ENCODE assay signal across 2 cellular contexts in genomic region chr1:113041569-113042335, GRCh38.
A peak's percentile ranks its signal among the peaks of the same experiment; 100 is the strongest.
TF ChIP-seq lines count a peak whose summit lies in the region.

No MANE protein-coding gene starts in this region.

TF ChIP-seq in HEK293, 187 proteins besides CTCF, POLR2A, EP300 and RAD21 (continued from another document):
- TF ChIP-seq PRDM4 (tag by site-specific recombination; IDR thresholded peaks at IDR 0.05) = peak; percentile 36; the same call in 1 of the 2 replicates
- no peak for TF ChIP-seq ZSCAN5A (tag by site-specific recombination; IDR thresholded peaks at IDR 0.05)
- TF ChIP-seq ZSCAN4 (tag by site-specific recombination; IDR thresholded peaks at IDR 0.05) = no peak
- TF ChIP-seq OVOL3 (tag by site-specific recombination; IDR thresholded peaks at IDR 0.05) = no peak

TF ChIP-seq in SK-N-SH treated with all-trans-retinoic acid at 6 μM for 48 hours, 23 proteins besides CTCF, POLR2A, EP300 and RAD21 (continued from another document):
- TF ChIP-seq ZC3H10 (CRISPR knock-in tag; IDR thresholded peaks at IDR 0.05) = no peak
